ENCODE assay signal across 8 cellular contexts in the genomic region with DNA sequence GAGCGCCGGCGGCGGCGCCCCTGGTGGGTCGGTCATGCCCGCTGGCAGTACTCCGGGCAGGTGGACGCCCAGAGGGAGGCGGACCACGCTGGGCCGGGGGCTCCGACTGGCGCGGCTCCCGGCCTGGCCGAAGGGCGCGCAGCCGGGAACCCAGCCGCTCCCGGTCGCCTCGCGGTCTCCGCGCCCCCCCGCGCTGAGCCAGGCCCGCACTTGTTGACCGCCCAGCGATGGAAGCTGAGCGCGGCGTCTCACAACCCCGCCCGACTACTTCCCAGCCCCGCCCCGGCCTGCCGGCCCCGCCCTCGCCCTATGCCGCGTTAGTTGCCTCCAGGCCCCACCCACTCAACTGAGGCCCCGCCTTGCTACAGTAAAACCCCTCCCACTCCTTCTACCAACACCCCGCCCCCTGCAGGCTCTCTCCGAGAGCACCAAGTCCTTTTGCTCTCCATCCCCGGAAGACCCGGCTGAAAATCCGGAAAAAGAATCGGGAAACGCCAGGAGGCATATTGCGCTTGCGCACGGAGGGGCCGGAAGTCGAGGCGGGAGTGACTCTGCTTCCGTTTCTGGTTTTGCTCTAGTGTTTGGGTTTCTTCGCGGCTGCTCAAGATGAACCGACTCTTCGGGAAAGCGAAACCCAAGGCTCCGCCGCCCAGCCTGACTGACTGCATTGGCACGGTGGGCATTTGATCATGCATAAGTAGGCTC. TPM values are rescaled to one million over a fixed set of nuclear protein-coding genes. Genes with fewer than 3 reads are reported as not detected.
DNase-seq lines count a peak whose midpoint lies in the region; ATAC-seq and TF ChIP-seq lines count a peak whose summit lies in the region.

A gene (minus strand): TSS at position 236 of the 705 bp plus-strand sequence.
A gene (plus strand): TSS at position 577 of the 705 bp plus-strand sequence. CDS start 30 bp downstream, at position 607.

- H3K9ac ChIP-seq in BLaER1 treated with 17β-estradiol and CSF1 and Interleukin-3, amounts not matched to agents 10 nM and 100 nM: peak within 1 kb of the TSS; percentile 85 to 96 (median 93)

- H3K4me3 ChIP-seq in BLaER1 treated with 17β-estradiol and CSF1 and Interleukin-3, amounts not matched to agents 10 nM and 100 nM: peak within 1 kb of the TSS; percentile 86 to 98 (median 96)
- peak within 1 kb of the TSS; percentile 91 for H3K4me3 ChIP-seq in coronary artery

- H3K27me3 Mint-ChIP-seq in activated CD4-positive, alpha-beta T cell treated with anti-CD3 and anti-CD28 coated beads, Interleukin-2, amount 10 ng/mL, durations not matched to agents 24 days and 14 days: no peaks in the 10 kb centered on the region

- peaks cover 4 to 41% (median 28%) of the 10 kb centered on the region in 11 experiments; a peak in 16 of 22 replicates for H4K20me1 ChIP-seq in BLaER1 treated with 17β-estradiol and CSF1 and Interleukin-3, amounts not matched to agents 10 nM and 100 nM

- H3K9me3 ChIP-seq in BLaER1 treated with 17β-estradiol and CSF1 and Interleukin-3, amounts not matched to agents 10 nM and 100 nM (replicated peaks in 1 of 11): no peaks in the 10 kb centered on the region

- H3K9me3 Mint-ChIP-seq in activated CD4-positive, alpha-beta T cell treated with anti-CD3 and anti-CD28 coated beads, Interleukin-2, amount 10 ng/mL, durations not matched to agents 24 days and 14 days: no peaks in the 10 kb centered on the region

- H3K27me3 ChIP-seq in BLaER1 treated with 17β-estradiol and CSF1 and Interleukin-3, amounts not matched to agents 10 nM and 100 nM: no peaks in the 10 kb centered on the region
- no peaks in the 10 kb centered on the region for H3K27me3 ChIP-seq in layer of hippocampus (ENCODE audit: control insufficient read depth, insufficient read depth, low read length)

- peak within 1 kb of the TSS; percentile 99 for H3K27ac Mint-ChIP-seq in activated CD4-positive, alpha-beta T cell treated with anti-CD3 and anti-CD28 coated beads, Interleukin-2, amount 10 ng/mL, durations not matched to agents 24 days and 14 days

- H3K4me1 Mint-ChIP-seq in activated CD4-positive, alpha-beta T cell treated with anti-CD3 and anti-CD28 coated beads, Interleukin-2, amount 10 ng/mL, durations not matched to agents 24 days and 14 days: peaks cover 52% of the 10 kb centered on the region

- DNase-seq in NCI-H526 treated with DMSO at 0.1 percent for 48 hours (lab: John Stamatoyannopoulos, UW) (peak; percentile 98), coronary artery (ENCODE audit: low spot score) (peak; percentile 100)
- peak; percentile 100 for DNase-seq in activated CD4-positive, alpha-beta T cell treated with anti-CD3 and anti-CD28 coated beads, Interleukin-2, amount 10 ng/mL, durations not matched to agents 24 days and 14 days
- peak; percentile 100 for DNase-seq in stimulated activated CD4-positive, alpha-beta T cell treated with anti-CD3 and anti-CD28 coated beads, Interleukin-1b, Interleukin-23, amount 100 ng/mL, for 4 hours (ENCODE audit: low read depth in 2 of 2)

- peak; percentile 11 for TF ChIP-seq CTCF in coronary artery (IDR thresholded peaks at IDR 0.05)

- peak within 1 kb of the TSS; percentile 74 to 96 (median 91) for H3K27ac ChIP-seq in BLaER1 treated with 17β-estradiol and CSF1 and Interleukin-3, amounts not matched to agents 10 nM and 100 nM
- peak within 1 kb of the TSS; percentile 90 to 92 for H3K27ac ChIP-seq in coronary artery
- H3K27ac ChIP-seq in layer of hippocampus (ENCODE audit: low read depth, low read length): peak within 1 kb of the TSS; percentile 78

- H3K36me3 Mint-ChIP-seq in activated CD4-positive, alpha-beta T cell treated with anti-CD3 and anti-CD28 coated beads, Interleukin-2, amount 10 ng/mL, durations not matched to agents 24 days and 14 days (ENCODE audit: low read depth): peaks cover 66% of the 10 kb centered on the region

- H3K4me2 ChIP-seq in BLaER1 treated with 17β-estradiol and CSF1 and Interleukin-3, amounts not matched to agents 10 nM and 100 nM: peak within 1 kb of the TSS; percentile 92 to 99 (median 95)

- peak within 1 kb of the TSS; percentile 97 for H3K4me3 Mint-ChIP-seq in activated CD4-positive, alpha-beta T cell treated with anti-CD3 and anti-CD28 coated beads, Interleukin-2, amount 10 ng/mL, durations not matched to agents 24 days and 14 days

- intact Hi-C loops in activated CD4-positive, alpha-beta T cell treated with anti-CD3 and anti-CD28 coated beads, Interleukin-2, amount 10 ng/mL, durations not matched to agents 24 days and 14 days (cut with micrococcal nuclease): loop anchor here (1.0 kb wide), 6 partner anchors 26 to 239 kb away; a partner anchor contains a TSS

- H3K4me1 ChIP-seq in BLaER1 treated with 17β-estradiol and CSF1 and Interleukin-3, amounts not matched to agents 10 nM and 100 nM: peaks cover 24 to 66% (median 32%) of the 10 kb centered on the region in 10 experiments

- ATAC-seq in GM19324 (IDR thresholded peaks at IDR 0.05; ENCODE audit: low FRiP score, unreplicated experiment) (peak; percentile 82), HG03469 (IDR thresholded peaks at IDR 0.05; ENCODE audit: unreplicated experiment) (peak; percentile 55)

- peaks cover 50 to 70% (median 65%) of the 10 kb centered on the region in 11 experiments for H3K36me3 ChIP-seq in BLaER1 treated with 17β-estradiol and CSF1 and Interleukin-3, amounts not matched to agents 10 nM and 100 nM

RNA-seq across cellular contexts. Expression of the first gene that starts in this region (rescaled TPM):
- 72.4 and 73.6 TPM in 2 replicates for total RNA-seq in activated CD4-positive, alpha-beta T cell treated with anti-CD3 and anti-CD28 coated beads, Interleukin-2, amount 10 ng/mL, durations not matched to agents 24 days and 14 days

RNA-seq across cellular contexts. Expression of the second gene that starts in this region (rescaled TPM):
- 73.9 and 77.7 TPM in 2 replicates for total RNA-seq in activated CD4-positive, alpha-beta T cell treated with anti-CD3 and anti-CD28 coated beads, Interleukin-2, amount 10 ng/mL, durations not matched to agents 24 days and 14 days

Comparison
In these comparisons a context has a peak if more than half of its experiments do, and no peak if none do; other contexts are left out.
1. Peak in every context shown above with its lines: DNase-seq, ATAC-seq, H3K4me3 ChIP-seq and H3K27ac ChIP-seq.